In genomic region chr9:78783743-78784142, GRCh38 we compare ENCODE assay signal across 15 cellular contexts.
A peak's percentile ranks its signal among the peaks of the same experiment; 100 is the strongest.
DNase-seq lines count a peak whose midpoint lies in the region; ATAC-seq and TF ChIP-seq lines count a peak whose summit lies in the region.
"Had no signal": no experiment of that assay in that cellular context is flagged by ENCODE, and none has a peak within 500 bp of the region (broad histone marks: within the 10 kb centered on the region; RNA-seq: fewer than 3 reads in every experiment).

No MANE protein-coding gene starts in this region.

- H3K4me1 Mint-ChIP-seq in activated CD8-positive, alpha-beta memory T cell treated with anti-CD3 and anti-CD28 coated beads, Interleukin-2, amount 10 ng/mL, durations not matched to agents 7 days and 5 days: no peaks in the 10 kb centered on the region

- no peaks in the 10 kb centered on the region for H3K9me3 ChIP-seq in Loucy (ENCODE audit: insufficient read depth, low read depth, low read length)
- H3K9me3 ChIP-seq: HAP-1 had no signal

- no peaks in the 10 kb centered on the region for H3K27me3 ChIP-seq in BJ (ENCODE audit: control insufficient read depth, insufficient read depth, low read length)
- no peaks in the 10 kb centered on the region for H3K27me3 ChIP-seq in Loucy (ENCODE audit: insufficient read depth, low read length, poor library complexity, severe bottlenecking)

- no peak overlapping the region for H3K9ac ChIP-seq in Loucy (ENCODE audit: low read depth, low read length, poor library complexity, severe bottlenecking)

- H2AFZ ChIP-seq in Loucy (ENCODE audit: low read length): peak overlapping the region; percentile 38; the same call in 1 of the 2 replicates

- POLR2A ChIA-PET in BJ (lab: Charles Lee): no interaction called here

- peak; percentile 28; the same call in 1 of the 2 replicates for TF ChIP-seq CTCF in BJ (IDR thresholded peaks at IDR 0.05; ENCODE audit: insufficient read depth, low read depth, low read length)
- peak; percentile 64 for TF ChIP-seq CTCF in Loucy (conservative IDR thresholded peaks at IDR 0.05; ENCODE audit: low read length)
- TF ChIP-seq CTCF in epithelial cell of proximal tubule (conservative IDR thresholded peaks at IDR 0.05; ENCODE audit: low read depth, low read length): peak; percentile 58

- H3K4me3 Mint-ChIP-seq in activated CD8-positive, alpha-beta memory T cell treated with anti-CD3 and anti-CD28 coated beads, Interleukin-2, amount 10 ng/mL, durations not matched to agents 7 days and 5 days: no peak overlapping the region
- H3K4me3 Mint-ChIP-seq: activated T-cell treated with anti-CD3 and anti-CD28 coated beads, Interleukin-2, amount 50 U/mL, for 24 hours had no signal

- H3K36me3 Mint-ChIP-seq in activated CD8-positive, alpha-beta memory T cell treated with anti-CD3 and anti-CD28 coated beads, Interleukin-2, amount 10 ng/mL, durations not matched to agents 7 days and 5 days: no peaks in the 10 kb centered on the region

- H3K4me2 ChIP-seq in Loucy (ENCODE audit: low read depth, low read length, poor library complexity, severe bottlenecking): no peak overlapping the region

- no peaks in the 10 kb centered on the region for H3K79me2 ChIP-seq in Loucy (ENCODE audit: insufficient read depth, low read length)

- CTCF ChIA-PET in BJ (lab: Yijun Ruan, JAX): interaction anchor here (1.6 kb wide), 1 partner anchor 16 kb away, joined by 3 read pairs; no protein-coding TSS in a partner anchor
- CTCF ChIA-PET in activated CD8-positive, alpha-beta memory T cell treated with anti-CD3 and anti-CD28 coated beads, Interleukin-2, amount 10 ng/mL, durations not matched to agents 7 days and 5 days (lab: Charles Lee): no interaction called here

- H3K4me1 ChIP-seq in Loucy (ENCODE audit: insufficient read depth, low read length, poor library complexity, severe bottlenecking): no peaks in the 10 kb centered on the region
- H3K4me1 ChIP-seq: HAP-1 had no signal

- H4K20me1 ChIP-seq in Loucy (ENCODE audit: insufficient read depth, low read length, poor library complexity, severe bottlenecking): no peaks in the 10 kb centered on the region

- H3K4me3 ChIP-seq in BJ (ENCODE audit: low read depth, low read length) (no peak overlapping the region), Loucy (ENCODE audit: low read length, poor library complexity, severe bottlenecking) (no peak overlapping the region), epithelial cell of proximal tubule (ENCODE audit: low read depth, low read length) (no peak overlapping the region)
- H3K4me3 ChIP-seq: HAP-1, lung had no signal

- no peak for DNase-seq in BJ (ENCODE audit: low read depth)
- no peak for DNase-seq in epithelial cell of proximal tubule (ENCODE audit: low read depth)
- DNase-seq in midbrain (lab: John Stamatoyannopoulos, UW): no peak
- no peak for DNase-seq in stimulated activated CD4-positive, alpha-beta T cell treated with anti-CD3 and anti-CD28 coated beads, Interleukin-2, amount 100 ng/mL, for 24 hours
- no peak for DNase-seq in activated CD8-positive, alpha-beta memory T cell treated with anti-CD3 and anti-CD28 coated beads, Interleukin-2, amount 10 ng/mL, durations not matched to agents 7 days and 5 days
- DNase-seq: activated T-cell treated with anti-CD3 and anti-CD28 coated beads, Interleukin-2, amount 50 U/mL, for 24 hours; C1 segment of cervical spinal cord; foreskin melanocyte; NCI-H446 treated with DMSO at 0.1 percent for 48 hours had no signal

- no peak overlapping the region for H3K27ac Mint-ChIP-seq in activated CD8-positive, alpha-beta memory T cell treated with anti-CD3 and anti-CD28 coated beads, Interleukin-2, amount 10 ng/mL, durations not matched to agents 7 days and 5 days
- H3K27ac Mint-ChIP-seq: activated T-cell treated with anti-CD3 and anti-CD28 coated beads, Interleukin-2, amount 50 U/mL, for 24 hours had no signal

- no peaks in the 10 kb centered on the region for H3K9me3 Mint-ChIP-seq in activated CD8-positive, alpha-beta memory T cell treated with anti-CD3 and anti-CD28 coated beads, Interleukin-2, amount 10 ng/mL, durations not matched to agents 7 days and 5 days (ENCODE audit: low read depth)

- no peaks in the 10 kb centered on the region for H3K9me2 ChIP-seq in Loucy (replicated peaks; ENCODE audit: low read depth, low read length)

- ATAC-seq in GM21390 (IDR thresholded peaks at IDR 0.05; ENCODE audit: unreplicated experiment) (peak; percentile 71), GM19397 (IDR thresholded peaks at IDR 0.05; ENCODE audit: unreplicated experiment) (no peak)
- no peak for ATAC-seq in activated CD8-positive, alpha-beta memory T cell treated with anti-CD3 and anti-CD28 coated beads, Interleukin-2, amount 10 ng/mL, durations not matched to agents 7 days and 5 days
- ATAC-seq: HepG2 had no signal

- no peaks in the 10 kb centered on the region for H3F3A ChIP-seq in Loucy (ENCODE audit: low read depth)

- H3K27me3 Mint-ChIP-seq in activated CD8-positive, alpha-beta memory T cell treated with anti-CD3 and anti-CD28 coated beads, Interleukin-2, amount 10 ng/mL, durations not matched to agents 7 days and 5 days: no peaks in the 10 kb centered on the region
- H3K27me3 Mint-ChIP-seq: activated T-cell treated with anti-CD3 and anti-CD28 coated beads, Interleukin-2, amount 50 U/mL, for 24 hours had no signal

- no peaks in the 10 kb centered on the region for H3K36me3 ChIP-seq in BJ (ENCODE audit: control insufficient read depth, insufficient read depth, low read length)
- H3K36me3 ChIP-seq in Loucy (ENCODE audit: insufficient read depth, low read length): no peaks in the 10 kb centered on the region
- H3K36me3 ChIP-seq: HAP-1 had no signal
